In genomic region chr1:7026188-7026587, GRCh38 we compare ENCODE assay signal across 19 cellular contexts.
DNase-seq lines count a peak whose midpoint lies in the region; ATAC-seq and TF ChIP-seq lines count a peak whose summit lies in the region.
"Had no signal": no experiment of that assay in that cellular context is flagged by ENCODE, and none has a peak within 500 bp of the region (broad histone marks: within the 10 kb centered on the region; RNA-seq: fewer than 3 reads in every experiment).

No MANE protein-coding gene starts in this region.

- in situ Hi-C loops in mammary epithelial cell (cut with MboI; ENCODE audit: low sequenced_read_pairs in 2 of 2), result loop anchor here (25.0 kb wide), 1 partner anchor 611 kb away; no protein-coding TSS in a partner anchor

- H3K4me1 ChIP-seq in H9 (ENCODE audit: insufficient read depth, low read length) (peaks cover 3% of the 10 kb centered on the region), mammary epithelial cell (ENCODE audit: insufficient read depth, low read length) (peaks cover 4% of the 10 kb centered on the region), esophagus squamous epithelium (no peaks in the 10 kb centered on the region)

- no peak overlapping the region for H2BK15ac ChIP-seq in H9 (ENCODE audit: low read depth, low read length)

- H3K4me3 Mint-ChIP-seq in H9, result no peak overlapping the region
- H3K4me3 Mint-ChIP-seq: B cell; CD4-positive, CD25-positive, alpha-beta regulatory T cell; HFFc6 had no signal

- no peak overlapping the region for H3K4me3 ChIP-seq in MG63
- H3K4me3 ChIP-seq in mammary epithelial cell (replicated peaks in 1 of 3; ENCODE audit: insufficient read depth in 1 of 3, low read depth in 2 of 3, low read length in 3 of 3), result no peak overlapping the region
- H3K4me3 ChIP-seq in esophagus squamous epithelium, result no peak overlapping the region
- H3K4me3 ChIP-seq: GM23248, PC-9, SK-N-MC had no signal

- H4K5ac ChIP-seq in H9 (ENCODE audit: insufficient read length, low read depth, low read length), result no peak overlapping the region

- WGBS in H9 (ENCODE audit: extremely low coverage, insufficient read length, low lambda C conversion rate), result no CpG with 5 or more reads among the region's 7 CpGs
- 14% methylated on average over 4 of the region's 7 CpGs for WGBS in mammary epithelial cell (ENCODE audit: low coverage, missing lambda C conversion rate)
- 57 to 61% methylated on average over 7 of the region's 7 CpGs for WGBS in esophagus squamous epithelium, 2 donors

- no peak overlapping the region for H3K23ac ChIP-seq in H9 (ENCODE audit: insufficient read length, low read depth, low read length)

- H2AFZ ChIP-seq in H9 (ENCODE audit: low read length) (no peak overlapping the region), mammary epithelial cell (ENCODE audit: low read depth, low read length) (peak overlapping the region; percentile 37)
- H2AFZ ChIP-seq: GM23248, PC-9 had no signal

- peaks cover under 1% of the 10 kb centered on the region; the same call in 1 of the 2 replicates for H3K27me3 Mint-ChIP-seq in H9 (ENCODE audit: low read depth)

- no peak for ATAC-seq in GM21526 (IDR thresholded peaks at IDR 0.05; ENCODE audit: low FRiP score, unreplicated experiment)
- ATAC-seq: Right ventricle myocardium inferior had no signal

- H4K20me1 ChIP-seq in H9 (ENCODE audit: control insufficient read depth, insufficient read depth, insufficient read length), result no peaks in the 10 kb centered on the region
- no peaks in the 10 kb centered on the region for H4K20me1 ChIP-seq in mammary epithelial cell (ENCODE audit: insufficient read depth, low read length)

- no peaks in the 10 kb centered on the region for H3K79me2 ChIP-seq in H9 (ENCODE audit: insufficient read depth, low read length)
- no peaks in the 10 kb centered on the region for H3K79me2 ChIP-seq in mammary epithelial cell (ENCODE audit: insufficient read depth, low read length)

- no peak overlapping the region for H3T11ph ChIP-seq in H9 (ENCODE audit: low read length)

- TF ChIP-seq POLR2A in esophagus squamous epithelium (IDR thresholded peaks at IDR 0.05), result no peak

- no peaks in the 10 kb centered on the region for H3K23me2 ChIP-seq in H9 (ENCODE audit: insufficient read length, low read depth, low read length, poor library complexity, severe bottlenecking)

- intact Hi-C loops in mammary epithelial cell (cut with micrococcal nuclease), result no loop called here
- intact Hi-C loops in esophagus squamous epithelium (cut with DNase I), result no loop called here

- H3K56ac ChIP-seq in H9 (ENCODE audit: insufficient read length, low read depth, low read length), result no peak overlapping the region

- no TSS peak for BruUV-seq in mammary epithelial cell (replicated peaks; lab: Mats Ljungman, UMichigan)

- H3K18ac ChIP-seq in H9 (ENCODE audit: insufficient read length, low read depth, low read length), result no peak overlapping the region

- CTCF ChIA-PET in mammary epithelial cell (lab: Charles Lee; ENCODE audit: low non-redundant PET), result no interaction called here

- H3K4me2 ChIP-seq in H9 (ENCODE audit: insufficient read depth, insufficient read length, low read length) (no peak overlapping the region), mammary epithelial cell (ENCODE audit: insufficient read depth, low read depth, low read length) (no peak overlapping the region)
- H3K4me2 ChIP-seq: PC-9 had no signal

- H4K8ac ChIP-seq in H9 (replicated peaks; ENCODE audit: insufficient read length, low read depth, low read length), result no peak overlapping the region

- H2BK12ac ChIP-seq in H9 (ENCODE audit: insufficient read length, low read depth, low read length), result no peak overlapping the region

- no peak for TF ChIP-seq CTCF in H9 (conservative IDR thresholded peaks at IDR 0.05)
- TF ChIP-seq CTCF in mammary epithelial cell (conservative IDR thresholded peaks at IDR 0.05 in 1 of 2, IDR thresholded peaks at IDR 0.05 in 1 of 2; ENCODE audit: extremely low read depth in 1 of 2, insufficient read depth in 1 of 2, low read depth in 1 of 2, low read length in 2 of 2), result no peak
- no peak for TF ChIP-seq CTCF in esophagus squamous epithelium (IDR thresholded peaks at IDR 0.05)

- no peak overlapping the region for H2BK20ac ChIP-seq in H9 (ENCODE audit: low read depth, low read length, poor library complexity, severe bottlenecking)

- H3K27ac Mint-ChIP-seq in H9, result peak overlapping the region in 2 of 3 experiments; percentile 62 to 71; a peak in 1 of 7 replicates
- H3K27ac Mint-ChIP-seq: B cell; CD4-positive, CD25-positive, alpha-beta regulatory T cell; HFFc6 had no signal

- no peaks in the 10 kb centered on the region for H3K79me1 ChIP-seq in H9 (ENCODE audit: insufficient read depth, low read depth, low read length, poor library complexity, severe bottlenecking)

- H2AK5ac ChIP-seq in H9 (ENCODE audit: insufficient read length, low read length), result no peak overlapping the region

- H3K4ac ChIP-seq in H9 (ENCODE audit: low read depth, low read length), result no peak overlapping the region

- no peaks in the 10 kb centered on the region for H3K9me3 ChIP-seq in H9 (ENCODE audit: control insufficient read depth, low read depth, low read length)
- peaks cover 1% of the 10 kb centered on the region; the same call in 1 of the 2 replicates for H3K9me3 ChIP-seq in MG63
- no peaks in the 10 kb centered on the region for H3K9me3 ChIP-seq in mammary epithelial cell (replicated peaks; ENCODE audit: insufficient read depth, low read length)
- no peaks in the 10 kb centered on the region for H3K9me3 ChIP-seq in esophagus squamous epithelium

- no peak overlapping the region; the same call in 1 of the 2 replicates for H3K14ac ChIP-seq in H9 (ENCODE audit: insufficient read depth, low read length)

- no peak overlapping the region for H3K9ac ChIP-seq in H9 (ENCODE audit: extremely low read depth, insufficient read length, low read length)
- no peak overlapping the region for H3K9ac ChIP-seq in mammary epithelial cell (ENCODE audit: insufficient read depth, low read length)
- H3K9ac ChIP-seq: GM23248 had no signal

- H3K36me3 Mint-ChIP-seq in H9 (ENCODE audit: insufficient read depth in 1 of 3, low read depth in 3 of 3), result no peaks in the 10 kb centered on the region
- H3K36me3 Mint-ChIP-seq: CD4-positive, CD25-positive, alpha-beta regulatory T cell had no signal

- dilution Hi-C loops in mammary epithelial cell (cut with HindIII; ENCODE audit: low sequenced_read_pairs), result no loop called here

- no peaks in the 10 kb centered on the region for H3K36me3 ChIP-seq in MG63
- H3K36me3 ChIP-seq in mammary epithelial cell (ENCODE audit: insufficient read depth, low read length), result no peaks in the 10 kb centered on the region
- H3K36me3 ChIP-seq in esophagus squamous epithelium, result no peaks in the 10 kb centered on the region

- H2BK5ac ChIP-seq in H9 (ENCODE audit: insufficient read length, low read length), result no peak overlapping the region

- H3K27ac ChIP-seq in H9 (ENCODE audit: insufficient read length, low read depth, low read length) (no peak overlapping the region), mammary epithelial cell (ENCODE audit: insufficient read depth, low read depth, low read length) (no peak overlapping the region), esophagus squamous epithelium (no peak overlapping the region)
- H3K27ac ChIP-seq: GM23248, PC-9, SK-N-MC had no signal

- H2BK120ac ChIP-seq in H9 (ENCODE audit: low read depth, low read length, poor library complexity, severe bottlenecking), result no peak overlapping the region

- peaks cover under 1% of the 10 kb centered on the region in 2 experiments; a peak in 1 of 5 replicates for H3K9me3 Mint-ChIP-seq in H9
- H3K9me3 Mint-ChIP-seq: CD4-positive, CD25-positive, alpha-beta regulatory T cell; HFFc6 had no signal

- peaks cover 9 to 13% of the 10 kb centered on the region in 2 experiments for H3K4me1 Mint-ChIP-seq in H9
- H3K4me1 Mint-ChIP-seq: B cell; CD4-positive, CD25-positive, alpha-beta regulatory T cell had no signal

- H3K27me3 ChIP-seq in H9 (ENCODE audit: insufficient read depth, low read length), result no peaks in the 10 kb centered on the region
- no peaks in the 10 kb centered on the region for H3K27me3 ChIP-seq in MG63
- H3K27me3 ChIP-seq in mammary epithelial cell (ENCODE audit: insufficient read depth, low read length), result no peaks in the 10 kb centered on the region
- peaks cover 0 to 23% (median 0%) of the 10 kb centered on the region in 4 donors for H3K27me3 ChIP-seq in esophagus squamous epithelium

- no peak overlapping the region for H4K91ac ChIP-seq in H9 (ENCODE audit: insufficient read length, low read depth, low read length)

- DNase-seq in H9 (no peak), MG63 (peak; percentile 23), mammary epithelial cell (peak; percentile 70), kidney tubule cell (ENCODE audit: low spot score) (peak; percentile 86), esophagus squamous epithelium (lab: John Stamatoyannopoulos, UW) (no peak), NCI-H345 (lab: John Stamatoyannopoulos, UW) (no peak), occipital lobe (lab: John Stamatoyannopoulos, UW) (no peak)
- DNase-seq: CD4-positive, CD25-positive, alpha-beta regulatory T cell; GM23248; HFFc6; MV-4-11; NCI-H1417; NCI-H187 treated with DMSO at 0.1 percent for 48 hours; NCI-H748 treated with DMSO at 0.1 percent for 48 hours; PC-9 had no signal

Comparison
In these comparisons a context has a peak if more than half of its experiments do, and no peak if none do; other contexts are left out.
1. DNase-seq: peak in MG63 (single experiment), mammary epithelial cell (single experiment) and kidney tubule cell (single experiment); none in H9 (single experiment), esophagus squamous epithelium (single experiment), NCI-H345 (single experiment) and occipital lobe (single experiment).